In the genomic region with DNA sequence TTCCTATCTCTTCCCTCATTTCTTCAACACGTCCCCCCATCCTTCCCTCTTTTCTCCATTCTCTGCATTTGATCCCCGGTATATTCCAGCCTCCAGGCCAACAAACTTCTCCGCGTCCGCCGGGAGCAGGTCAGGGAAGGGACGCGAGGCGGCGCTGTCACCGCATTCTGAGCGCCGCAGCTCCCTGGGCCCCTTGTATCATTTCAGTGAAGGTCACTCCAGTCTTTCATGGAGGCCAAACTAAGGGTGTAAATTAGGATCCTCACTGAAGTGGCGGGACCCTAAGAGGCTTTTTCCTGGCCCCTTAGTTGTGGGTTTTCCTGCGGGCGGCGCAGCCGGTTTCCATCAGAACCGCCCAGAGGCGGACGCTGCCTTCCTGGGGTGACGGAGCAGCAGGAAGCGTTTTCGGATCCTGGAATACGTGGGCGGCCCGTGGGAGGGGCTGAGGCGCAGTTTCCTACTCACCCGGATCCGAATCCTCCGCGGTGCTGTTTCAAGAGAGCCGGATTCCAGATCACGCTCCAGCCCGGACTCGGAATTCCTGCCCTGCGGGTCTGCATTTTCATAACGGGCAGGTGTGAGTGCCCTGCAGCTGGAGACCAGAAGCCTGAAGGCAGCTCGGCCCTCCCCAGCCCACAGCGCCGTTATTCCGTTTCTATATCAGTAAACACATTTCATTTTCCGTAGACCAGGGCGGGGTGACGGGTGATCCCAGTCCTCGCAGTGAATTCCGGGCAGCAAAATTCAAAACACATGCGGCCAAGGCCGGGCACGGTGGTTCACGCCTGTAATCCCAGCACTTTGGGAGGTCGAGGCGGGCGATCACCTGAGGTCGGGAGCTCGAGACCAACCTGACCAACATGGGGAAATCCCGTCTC, we compare ENCODE assay signal across 8 cellular contexts. TPM values are rescaled to one million over a fixed set of nuclear protein-coding genes. Genes with fewer than 3 reads are reported as not detected.
A peak's percentile ranks its signal among the peaks of the same experiment; 100 is the strongest.
DNase-seq lines count a peak whose midpoint lies in the region; ATAC-seq and TF ChIP-seq lines count a peak whose summit lies in the region.

No MANE protein-coding gene starts in this region.

- H3K4me2 ChIP-seq in DND-41 (ENCODE audit: insufficient read depth, low read length) = peak overlapping the region; percentile 79
- no peak overlapping the region for H3K4me2 ChIP-seq in neural cell (ENCODE audit: low read length)

- H3K79me2 ChIP-seq in DND-41 (ENCODE audit: insufficient read depth, low read length) (peaks cover 53% of the 10 kb centered on the region), neural cell (replicated peaks; ENCODE audit: insufficient read depth, low read length) (no peaks in the 10 kb centered on the region)

- no peaks in the 10 kb centered on the region; the same call in 1 of the 2 replicates for H3K36me3 ChIP-seq in DND-41 (ENCODE audit: insufficient read depth, low read length)
- H3K36me3 ChIP-seq in RWPE2 (ENCODE audit: low read depth) = peaks cover 7% of the 10 kb centered on the region
- no peaks in the 10 kb centered on the region for H3K36me3 ChIP-seq in gastroesophageal sphincter
- no peaks in the 10 kb centered on the region for H3K36me3 ChIP-seq in neural cell (ENCODE audit: insufficient read depth, low read length)

- peak; percentile 54 to 76 for TF ChIP-seq POLR2A in gastroesophageal sphincter (IDR thresholded peaks at IDR 0.05)

- peak; percentile 67 for TF ChIP-seq RAD21 in neural cell (conservative IDR thresholded peaks at IDR 0.05)

- H3F3A ChIP-seq in neural cell (ENCODE audit: insufficient read depth, low read length, poor library complexity, severe bottlenecking) = no peaks in the 10 kb centered on the region

- no peaks in the 10 kb centered on the region for H3K9me2 ChIP-seq in neural cell (ENCODE audit: insufficient read depth, low read length)

- H3K4me1 ChIP-seq in DND-41 (ENCODE audit: insufficient read depth, low read length) = peaks cover 67% of the 10 kb centered on the region
- H3K4me1 ChIP-seq in RWPE2 (ENCODE audit: insufficient read depth, poor library complexity, severe bottlenecking) = peaks cover 26% of the 10 kb centered on the region
- H3K4me1 ChIP-seq in gastroesophageal sphincter = peaks cover 0 to 64% (median 17%) of the 10 kb centered on the region in 3 donors

- 0% methylated on average over 1 of the region's 57 CpGs for WGBS in gastroesophageal sphincter (ENCODE audit: low coverage in 1 of 2), 2 donors

- ATAC-seq in DND-41 (ENCODE audit: insufficient read depth, low read depth) (peak; percentile 49), HG03354 (IDR thresholded peaks at IDR 0.05; ENCODE audit: poor library complexity, severe bottlenecking, unreplicated experiment) (peak; percentile 44), RWPE2 (ENCODE audit: low read depth) (peak; percentile 56), gastroesophageal sphincter (peak; percentile 86), GM18868 (IDR thresholded peaks at IDR 0.05; ENCODE audit: unreplicated experiment) (no peak)

- H4K20me1 ChIP-seq in DND-41 (ENCODE audit: insufficient read depth, low read length) (peaks cover 33% of the 10 kb centered on the region), neural cell (ENCODE audit: insufficient read depth) (no peaks in the 10 kb centered on the region)

- DNase-seq in DND-41 = peak; percentile 79
- DNase-seq in RWPE2 (ENCODE audit: low spot score) = peak; percentile 93
- peak; percentile 55 for DNase-seq in activated naive CD4-positive, alpha-beta T cell treated with anti-CD3 and anti-CD28 coated beads, Interleukin-2, amount 50 U/mL, for 16 hours
- DNase-seq in substantia nigra (lab: John Stamatoyannopoulos, UW) = peak in 45 of 49 donors; percentile 18 to 81 (median 60)

- peak overlapping the region; percentile 90 for H3K27ac ChIP-seq in DND-41 (ENCODE audit: low read length)
- H3K27ac ChIP-seq in RWPE2 (ENCODE audit: poor library complexity, severe bottlenecking) = peak overlapping the region; percentile 91
- H3K27ac ChIP-seq in gastroesophageal sphincter = peak overlapping the region; percentile 95 to 100 (median 98)
- H3K27ac ChIP-seq in neural cell (ENCODE audit: low read length) = no peak overlapping the region
- H3K27ac ChIP-seq in substantia nigra (ENCODE audit: low read depth, low read length, poor library complexity, severe bottlenecking) = peak overlapping the region; percentile 74

- H3K9ac ChIP-seq in DND-41 (ENCODE audit: low read depth, low read length) (peak overlapping the region; percentile 85), neural cell (ENCODE audit: low read length) (peak overlapping the region; percentile 48)

- peak overlapping the region; percentile 56 to 79 for H3K4me3 ChIP-seq in DND-41 (ENCODE audit: low read depth in 1 of 2, low read length in 2 of 2)
- H3K4me3 ChIP-seq in RWPE2 (ENCODE audit: severe bottlenecking) = peak overlapping the region; percentile 89
- H3K4me3 ChIP-seq in gastroesophageal sphincter = peak overlapping the region; percentile 79 to 89
- H3K4me3 ChIP-seq in neural cell (ENCODE audit: low read length) = peak overlapping the region; percentile 67

- peak; percentile 94 for TF ChIP-seq CTCF in DND-41 (IDR thresholded peaks at IDR 0.05; ENCODE audit: borderline replicate concordance, extremely low read depth, low read length, poor library complexity, severe bottlenecking)
- peak; percentile 97 for TF ChIP-seq CTCF in RWPE2 (IDR thresholded peaks at IDR 0.05; ENCODE audit: poor library complexity, severe bottlenecking)
- peak; percentile 86 to 96 (median 95) for TF ChIP-seq CTCF in gastroesophageal sphincter (IDR thresholded peaks at IDR 0.05)
- TF ChIP-seq CTCF in neural cell (IDR thresholded peaks at IDR 0.05; ENCODE audit: poor library complexity, severe bottlenecking) = peak; percentile 81

- no peak for TF ChIP-seq EP300 in gastroesophageal sphincter (IDR thresholded peaks at IDR 0.05)
- no peak for TF ChIP-seq EP300 in neural cell (conservative IDR thresholded peaks at IDR 0.05; ENCODE audit: poor library complexity, severe bottlenecking)

- H2AFZ ChIP-seq in DND-41 (ENCODE audit: low read depth, low read length) (peak overlapping the region; percentile 85), neural cell (ENCODE audit: low read depth, low read length) (peak overlapping the region; percentile 40)

- H3K27me3 ChIP-seq in DND-41 (ENCODE audit: insufficient read depth, low read length, poor library complexity) (no peaks in the 10 kb centered on the region), RWPE2 (ENCODE audit: insufficient read depth, poor library complexity, severe bottlenecking) (no peaks in the 10 kb centered on the region), gastroesophageal sphincter (no peaks in the 10 kb centered on the region), neural cell (ENCODE audit: insufficient read depth, low read depth, low read length) (peaks cover 45% of the 10 kb centered on the region)

- H3K9me3 ChIP-seq in DND-41 (ENCODE audit: insufficient read depth, low read length, severe bottlenecking) (no peaks in the 10 kb centered on the region), RWPE2 (ENCODE audit: severe bottlenecking) (no peaks in the 10 kb centered on the region), gastroesophageal sphincter (no peaks in the 10 kb centered on the region), neural cell (ENCODE audit: low read length) (no peaks in the 10 kb centered on the region)

TF ChIP-seq in neural cell, 6 proteins besides CTCF, POLR2A, EP300 and RAD21:
- TF ChIP-seq SMC3 (conservative IDR thresholded peaks at IDR 0.05; ENCODE audit: poor library complexity) (peak; percentile 68), EZH2 (IDR thresholded peaks at IDR 0.05; ENCODE audit: borderline replicate concordance, insufficient read depth, low read length, poor library complexity, severe bottlenecking) (no peak), POLR2AphosphoS5 (IDR thresholded peaks at IDR 0.05) (no peak), MXI1 (conservative IDR thresholded peaks at IDR 0.05; ENCODE audit: poor library complexity, severe bottlenecking) (peak; percentile 14)
- TF ChIP-seq, protein P1, sequence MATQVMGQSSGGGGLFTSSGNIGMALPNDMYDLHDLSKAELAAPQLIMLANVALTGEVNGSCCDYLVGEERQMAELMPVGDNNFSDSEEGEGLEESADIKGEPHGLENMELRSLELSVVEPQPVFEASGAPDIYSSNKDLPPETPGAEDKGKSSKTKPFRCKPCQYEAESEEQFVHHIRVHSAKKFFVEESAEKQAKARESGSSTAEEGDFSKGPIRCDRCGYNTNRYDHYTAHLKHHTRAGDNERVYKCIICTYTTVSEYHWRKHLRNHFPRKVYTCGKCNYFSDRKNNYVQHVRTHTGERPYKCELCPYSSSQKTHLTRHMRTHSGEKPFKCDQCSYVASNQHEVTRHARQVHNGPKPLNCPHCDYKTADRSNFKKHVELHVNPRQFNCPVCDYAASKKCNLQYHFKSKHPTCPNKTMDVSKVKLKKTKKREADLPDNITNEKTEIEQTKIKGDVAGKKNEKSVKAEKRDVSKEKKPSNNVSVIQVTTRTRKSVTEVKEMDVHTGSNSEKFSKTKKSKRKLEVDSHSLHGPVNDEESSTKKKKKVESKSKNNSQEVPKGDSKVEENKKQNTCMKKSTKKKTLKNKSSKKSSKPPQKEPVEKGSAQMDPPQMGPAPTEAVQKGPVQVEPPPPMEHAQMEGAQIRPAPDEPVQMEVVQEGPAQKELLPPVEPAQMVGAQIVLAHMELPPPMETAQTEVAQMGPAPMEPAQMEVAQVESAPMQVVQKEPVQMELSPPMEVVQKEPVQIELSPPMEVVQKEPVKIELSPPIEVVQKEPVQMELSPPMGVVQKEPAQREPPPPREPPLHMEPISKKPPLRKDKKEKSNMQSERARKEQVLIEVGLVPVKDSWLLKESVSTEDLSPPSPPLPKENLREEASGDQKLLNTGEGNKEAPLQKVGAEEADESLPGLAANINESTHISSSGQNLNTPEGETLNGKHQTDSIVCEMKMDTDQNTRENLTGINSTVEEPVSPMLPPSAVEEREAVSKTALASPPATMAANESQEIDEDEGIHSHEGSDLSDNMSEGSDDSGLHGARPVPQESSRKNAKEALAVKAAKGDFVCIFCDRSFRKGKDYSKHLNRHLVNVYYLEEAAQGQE (IDR thresholded peaks at IDR 0.05; ENCODE audit: borderline replicate concordance) = peak; percentile 46
TF ChIP-seq in neural cell: peak in this region for 3.

RNA-seq across cellular contexts. Expression of a gene that starts 3.6 kb away (rescaled TPM):
- 10 to 100 TPM; 17.4 to 33.2 (median 22.1) TPM for total RNA-seq in gastroesophageal sphincter
- 0.32 and 0.87 TPM in 2 replicates for polyA plus RNA-seq in neural cell
- polyA minus RNA-seq in neural cell = 0.58 TPM in 1 of 2 replicates, not detected in the other

RNA-seq across cellular contexts. Expression of a gene that starts 42.8 kb away (rescaled TPM):
- 100 to 1,000 TPM; 299 to 991 (median 620) TPM for total RNA-seq in gastroesophageal sphincter
- 9.4 and 9.8 TPM in 2 replicates for polyA plus RNA-seq in neural cell
- 4.9 and 6.1 TPM in 2 replicates for polyA minus RNA-seq in neural cell
